8 cellular contexts compared by ENCODE assay signal in the genomic region with DNA sequence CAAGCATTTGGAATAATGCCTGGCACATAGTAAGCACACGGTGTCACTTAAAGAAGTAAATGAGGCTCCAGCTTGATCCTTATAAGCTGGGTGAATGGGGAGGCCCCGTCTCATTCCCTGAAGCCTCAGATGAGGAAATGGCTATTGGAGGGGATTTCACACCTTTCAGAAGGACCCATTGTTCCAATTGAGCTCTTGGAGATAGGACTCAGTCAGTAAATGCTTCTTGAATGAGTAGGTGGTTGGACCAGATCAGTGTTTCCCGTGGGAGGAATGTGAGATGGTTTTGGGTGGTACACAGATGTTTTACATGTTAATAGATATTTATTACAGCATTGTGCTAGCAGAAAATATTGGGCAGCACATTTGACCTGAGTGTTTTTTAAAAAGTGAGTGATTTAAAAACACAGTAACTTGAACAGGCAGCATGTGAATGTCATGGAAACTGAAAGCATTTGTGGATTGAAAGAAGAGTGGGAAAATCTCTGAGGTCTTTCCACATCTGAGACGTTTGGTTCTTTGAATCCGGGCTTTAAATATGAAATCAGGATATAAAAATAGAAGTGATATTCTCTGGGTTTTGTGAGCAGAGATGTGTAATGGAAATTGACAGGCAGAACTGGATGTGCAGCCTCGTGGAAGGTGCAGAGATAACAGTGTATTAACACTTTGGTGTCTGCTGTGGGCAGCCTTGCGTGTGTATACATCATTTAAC. TPM values are rescaled to one million over a fixed set of nuclear protein-coding genes. Genes with fewer than 3 reads are reported as not detected.
DNase-seq lines count a peak whose midpoint lies in the region; ATAC-seq, FAIRE-seq and TF ChIP-seq lines count a peak whose summit lies in the region.

No MANE protein-coding gene starts in this region.

- TF ChIP-seq EP300 in K562 (IDR thresholded peaks at IDR 0.05; ENCODE audit: low read length): no peak

- no peak for TF ChIP-seq POLR2A in K562 (conservative IDR thresholded peaks at IDR 0.05)

- peak overlapping the region; percentile 22; the same call in 1 of the 2 replicates for H3K4me2 ChIP-seq in K562 (ENCODE audit: insufficient read depth, low read length)

- peaks cover 10 to 32% of the 10 kb centered on the region in 2 experiments for H3K4me1 ChIP-seq in K562 (replicated peaks in 1 of 2; ENCODE audit: control insufficient read depth in 2 of 2, insufficient read depth in 2 of 2, low read length in 2 of 2)
- H3K4me1 ChIP-seq in liver (ENCODE audit: control insufficient read depth in 4 of 4, insufficient read depth in 4 of 4, low read length in 3 of 4): peaks cover 0 to 6% (median 0%) of the 10 kb centered on the region in 4 donors
- peaks cover 39% of the 10 kb centered on the region for H3K4me1 ChIP-seq in upper lobe of right lung

- H3K9ac ChIP-seq in K562 (ENCODE audit: insufficient read depth in 1 of 2, low read depth in 2 of 2, low read length in 2 of 2) (no peak overlapping the region), liver (ENCODE audit: low read depth in 1 of 2, low read length in 2 of 2) (peak overlapping the region in 1 of 2 donors; percentile 13)

- CTCF ChIA-PET in K562 (lab: Yijun Ruan, JAX; ENCODE audit: low intra/inter-chr PET ratio): no interaction called here

- peak; percentile 11 for DNase-seq in activated naive CD4-positive, alpha-beta T cell treated with Interleukin-2 at 50 U/mL for 16 hours
- no peak for DNase-seq in activated naive CD4-positive, alpha-beta T cell treated with anti-CD3 and anti-CD28 coated beads, Interleukin-2, amount 50 U/mL, for 16 hours
- no peak for DNase-seq in K562 (ENCODE audit: extremely low read depth in 1 of 4, low spot score in 3 of 4)
- DNase-seq in upper lobe of right lung: no peak
- DNase-seq in ecto neural progenitor cell (ENCODE audit: low spot score): no peak
- no peak for DNase-seq in DMS153 (lab: John Stamatoyannopoulos, UW)
- no peak for DNase-seq in GF-D8 (lab: John Stamatoyannopoulos, UW)

- no peaks in the 10 kb centered on the region for H3K9me3 ChIP-seq in K562 (replicated peaks; ENCODE audit: control insufficient read depth, insufficient read depth, low read depth, low read length)
- no peaks in the 10 kb centered on the region for H3K9me3 ChIP-seq in liver (ENCODE audit: control insufficient read depth in 4 of 4, low read length in 3 of 4)
- no peaks in the 10 kb centered on the region for H3K9me3 ChIP-seq in upper lobe of right lung

- no peaks in the 10 kb centered on the region for H3K9me1 ChIP-seq in K562 (ENCODE audit: control insufficient read depth, insufficient read depth, low read length)

- H3K36me3 ChIP-seq in K562 (ENCODE audit: control insufficient read depth, insufficient read depth, low read length) (no peaks in the 10 kb centered on the region), liver (ENCODE audit: control insufficient read depth in 4 of 4, insufficient read depth in 3 of 4, low read depth in 1 of 4, low read length in 3 of 4) (no peaks in the 10 kb centered on the region), upper lobe of right lung (no peaks in the 10 kb centered on the region)

- POLR2A ChIA-PET in K562 (lab: Yijun Ruan, JAX): interaction anchor here (1.1 kb wide), 1 partner anchor 8 kb away, joined by 4 read pairs; no protein-coding TSS in a partner anchor

- H3K27ac ChIP-seq in K562 (ENCODE audit: extremely low read depth, low read depth, low read length): no peak overlapping the region
- peak overlapping the region in 1 of 2 donors; percentile 19 for H3K27ac ChIP-seq in liver (ENCODE audit: low read depth in 1 of 2, low read length in 2 of 2)
- peak overlapping the region; percentile 49 for H3K27ac ChIP-seq in upper lobe of right lung

- peak overlapping the region; percentile 51 for H2AFZ ChIP-seq in K562 (ENCODE audit: low read depth, low read length)

- H3K27me3 ChIP-seq in K562 (ENCODE audit: control insufficient read depth in 2 of 2, insufficient read depth in 2 of 2, low read length in 2 of 2) (no peaks in the 10 kb centered on the region), liver (ENCODE audit: control insufficient read depth in 4 of 4, insufficient read depth in 4 of 4, low read length in 3 of 4) (no peaks in the 10 kb centered on the region), upper lobe of right lung (no peaks in the 10 kb centered on the region)

- H4K20me1 ChIP-seq in K562 (replicated peaks; ENCODE audit: control insufficient read depth, insufficient read depth, low read length): no peaks in the 10 kb centered on the region

- H3K4me3 ChIP-seq in K562: no peak overlapping the region
- peak overlapping the region in 2 of 3 donors; percentile 52 to 61 for H3K4me3 ChIP-seq in liver (ENCODE audit: low read depth in 1 of 3, low read length in 3 of 3)
- H3K4me3 ChIP-seq in upper lobe of right lung: peak overlapping the region; percentile 32

- TF ChIP-seq CTCF in K562 (IDR thresholded peaks at IDR 0.05 in 2 of 3, conservative IDR thresholded peaks at IDR 0.05 in 1 of 3; ENCODE audit: insufficient read depth in 2 of 3, low read depth in 1 of 3, low read length in 3 of 3): no peak
- TF ChIP-seq CTCF in liver (IDR thresholded peaks at IDR 0.05; ENCODE audit: low read depth, low read length, missing input control): no peak
- no peak for TF ChIP-seq CTCF in upper lobe of right lung (IDR thresholded peaks at IDR 0.05)

- TF ChIP-seq RAD21 in K562 (CRISPR knock-in tag; conservative IDR thresholded peaks at IDR 0.05 in 1 of 2, IDR thresholded peaks at IDR 0.05 in 1 of 2): no peak
- no peak for TF ChIP-seq RAD21 in liver (IDR thresholded peaks at IDR 0.05)

- intact Hi-C loops in K562 (cut with micrococcal nuclease): no loop called here
- intact Hi-C loops in upper lobe of right lung (cut with DNase I): no loop called here

- no peak for FAIRE-seq in K562 (lab: Jason Lieb, UNC)

- in situ Hi-C loops in K562 (cut with MboI): loop anchor here (5.0 kb wide), 1 partner anchor 176 kb away; no protein-coding TSS in a partner anchor

- WGBS in K562 (ENCODE audit: insufficient coverage, low coverage, missing lambda C conversion rate): 28% methylated on average over 7 of the region's 7 CpGs
- WGBS in liver: 37% methylated on average over 7 of the region's 7 CpGs

- H3K79me2 ChIP-seq in K562 (ENCODE audit: control insufficient read depth, insufficient read depth, low read length): no peaks in the 10 kb centered on the region

- BruUV-seq in K562 (replicated peaks; lab: Mats Ljungman, UMichigan): no TSS peak

- ATAC-seq in K562: no peak
- ATAC-seq in upper lobe of right lung: no peak

TF ChIP-seq in liver, 16 proteins besides CTCF, POLR2A, EP300 and RAD21 (continues in another document):
- TF ChIP-seq EGR1 (IDR thresholded peaks at IDR 0.05; ENCODE audit: low read depth in 2 of 2) (no peak), HNF4G (IDR thresholded peaks at IDR 0.05) (no peak), NR2F2 (IDR thresholded peaks at IDR 0.05) (no peak), GABPA (IDR thresholded peaks at IDR 0.05 in 1 of 2, conservative IDR thresholded peaks at IDR 0.05 in 1 of 2) (no peak)

RNA-seq across cellular contexts. Expression of a gene that starts 36.4 kb away (rescaled TPM):
- 86.7 and 111 TPM in 2 replicates for total RNA-seq in K562 (2011; cell fraction: chromatin; rRNA removed; ENCODE audit: low replicate concordance)
- total RNA-seq in K562 (2011; cell fraction: nucleolus; rRNA removed): 35.9 and 49.1 TPM in 2 replicates
- total RNA-seq in K562 (2011; cell fraction: nucleoplasm; rRNA removed): 72.0 and 106 TPM in 2 replicates
- 10.9 and 14.4 TPM in 2 replicates for total RNA-seq in K562 (2014; rRNA removed)
- 13.6 and 14.0 TPM in 2 replicates for total RNA-seq in K562 (2014; rRNA removed; fragmentation: Illumina TruSeq; extraction: Trizol)
- 10.4 and 14.4 TPM in 2 replicates for total RNA-seq in K562 (2015; rRNA removed; fragmentation: Illumina TruSeq; extraction: Trizol)
- total RNA-seq in K562 (2021): 39.5 and 45.1 TPM in 2 replicates
- 9.9 and 10.6 TPM in 2 replicates for polyA plus RNA-seq in K562 (2011; rRNA removed)
- polyA plus RNA-seq in K562 (2011; cell fraction: cytosol; rRNA removed): 8.3 and 9.3 TPM in 2 replicates
- 27.4 and 27.8 TPM in 2 replicates for polyA plus RNA-seq in K562 (2011; cell fraction: nucleus; rRNA removed)
- polyA plus RNA-seq in K562 (2012): 19.4 and 26.5 TPM in 2 replicates
- 32.7 and 41.5 TPM in 2 replicates for polyA plus RNA-seq in K562 (2014; fragmentation: Illumina TruSeq; extraction: Trizol)
- 1 to 10 TPM; 5.8 to 8.0 TPM for polyA plus RNA-seq in K562 (2014; fragmentation: Nextera tagmentation; extraction: Ambion mirVana)
- 18.1 and 22.8 TPM in 2 replicates for polyA plus RNA-seq in K562 (2014; rRNA removed)
- 23.2 and 25.8 TPM in 2 replicates for polyA minus RNA-seq in K562 (2011; rRNA and poly(A)+ RNA removed)
- polyA minus RNA-seq in K562 (2011; cell fraction: cytosol; rRNA and poly(A)+ RNA removed): 13.8 and 19.8 TPM in 2 replicates
- polyA minus RNA-seq in K562 (2011; cell fraction: nucleus; rRNA and poly(A)+ RNA removed): 16.4 and 22.4 TPM in 2 replicates
- total RNA-seq in liver: 10 to 100 TPM; 21.0 to 21.9 TPM
- polyA plus RNA-seq in liver: 10 to 100 TPM in 1 of 2 donors, 1 to 10 TPM in 1; 9.7 to 11.3 TPM
- total RNA-seq in upper lobe of right lung: 81.6 TPM

RNA-seq across cellular contexts. Expression of a gene that starts 59.9 kb away (rescaled TPM):
- 33.7 and 47.4 TPM in 2 replicates for total RNA-seq in K562 (2011; cell fraction: chromatin; rRNA removed; ENCODE audit: low replicate concordance)
- total RNA-seq in K562 (2011; cell fraction: nucleolus; rRNA removed): 26.7 and 33.5 TPM in 2 replicates
- total RNA-seq in K562 (2011; cell fraction: nucleoplasm; rRNA removed): 36.5 and 39.2 TPM in 2 replicates
- total RNA-seq in K562 (2014; rRNA removed) (26.2 and 32.3 TPM in 2 replicates), K562 (2014; rRNA removed; fragmentation: Illumina TruSeq; extraction: Trizol) (20.0 and 21.4 TPM in 2 replicates), K562 (2015; rRNA removed; fragmentation: Illumina TruSeq; extraction: Trizol) (20.8 and 21.7 TPM in 2 replicates), K562 (2021) (35.3 and 42.8 TPM in 2 replicates), liver (1 to 10 TPM; 4.8 to 8.2 TPM), upper lobe of right lung (31.7 TPM)
- polyA plus RNA-seq in K562 (2011; rRNA removed) (29.6 and 31.2 TPM in 2 replicates), K562 (2014; fragmentation: Illumina TruSeq; extraction: Trizol) (32.5 and 42.0 TPM in 2 replicates), K562 (2014; fragmentation: Nextera tagmentation; extraction: Ambion mirVana) (10 to 100 TPM; 34.2 to 42.8 TPM), K562 (2014; rRNA removed) (22.3 and 22.9 TPM in 2 replicates), liver (1 to 10 TPM; 5.8 to 7.4 TPM)
- 15.3 and 25.4 TPM in 2 replicates for polyA plus RNA-seq in K562 (2011; cell fraction: cytosol; rRNA removed)
- polyA plus RNA-seq in K562 (2011; cell fraction: nucleus; rRNA removed): 20.8 and 22.0 TPM in 2 replicates
- 41.7 and 44.4 TPM in 2 replicates for polyA plus RNA-seq in K562 (2012)
- polyA minus RNA-seq in K562 (2011; rRNA and poly(A)+ RNA removed): 49.2 and 53.4 TPM in 2 replicates
- polyA minus RNA-seq in K562 (2011; cell fraction: cytosol; rRNA and poly(A)+ RNA removed): 19.9 and 24.8 TPM in 2 replicates
- polyA minus RNA-seq in K562 (2011; cell fraction: nucleus; rRNA and poly(A)+ RNA removed): 11.2 and 25.0 TPM in 2 replicates
